ENCODE assay signal across 8 cellular contexts in genomic region chr20:44746367-44747165, GRCh38. TPM values are rescaled to one million over a fixed set of nuclear protein-coding genes. Genes with fewer than 3 reads are reported as not detected.
A peak's percentile ranks its signal among the peaks of the same experiment; 100 is the strongest.
DNase-seq lines count a peak whose midpoint lies in the region; ATAC-seq, FAIRE-seq and TF ChIP-seq lines count a peak whose summit lies in the region.

No MANE protein-coding gene starts in this region.

- POLR2A ChIA-PET in PC-3 (lab: Charles Lee; ENCODE audit: unreplicated experiment): interaction anchor here (0.6 kb wide), 2 partner anchors 139 to 142 kb away, joined by 3 to 5 read pairs; no protein-coding TSS in a partner anchor

- H4K20me1 ChIP-seq in PC-3 (ENCODE audit: low read length) (0 out of 2 replicates have a peak, but pooled peaks cover 3% of the 10 kb centered on the region), fibroblast of lung (ENCODE audit: control insufficient read depth, extremely low read depth, insufficient read depth, low read length) (no peaks in the 10 kb centered on the region)

- TSS peak; percentile 51 for BruUV-seq in PC-3 (replicated peaks; lab: Mats Ljungman, UMichigan)

- peaks cover 3% of the 10 kb centered on the region; the same call in 1 of the 2 replicates for H3K27me3 ChIP-seq in PC-3 (ENCODE audit: low read length)
- H3K27me3 ChIP-seq in fibroblast of lung (ENCODE audit: control insufficient read depth, insufficient read depth, low read length): peaks cover 60% of the 10 kb centered on the region
- H3K27me3 ChIP-seq in small intestine (ENCODE audit: control insufficient read depth in 2 of 2, insufficient read depth in 2 of 2, low read length in 2 of 2): peaks cover 0 to 11% of the 10 kb centered on the region in 2 donors

- H2AFZ ChIP-seq in PC-3 (ENCODE audit: low read length) (peak overlapping the region; percentile 93), fibroblast of lung (ENCODE audit: low read length) (no peak overlapping the region)

- H3F3A ChIP-seq in PC-3 (ENCODE audit: low read length, unreplicated experiment): no peaks in the 10 kb centered on the region

- H3K9ac ChIP-seq in PC-3 (ENCODE audit: low read length): peak overlapping the region; percentile 47
- no peak overlapping the region for H3K9ac ChIP-seq in fibroblast of lung (ENCODE audit: insufficient read depth, low read length)

- CTCF ChIA-PET in PC-3 (lab: Charles Lee): interaction anchor here (0.6 to 1.8 kb wide), 4 partner anchors 13 to 185 kb away, joined by 3 to 13 read pairs (median 4); no protein-coding TSS in a partner anchor

- DNase-seq in DMS153 (lab: John Stamatoyannopoulos, UW) (peak; percentile 78), DMS153 treated with DMSO at 0.1 percent for 48 hours (lab: John Stamatoyannopoulos, UW; ENCODE audit: unreplicated experiment) (no peak), PC-3 (no peak), fibroblast of lung (ENCODE audit: low read depth in 2 of 2) (no peak), small intestine (peak; percentile 43), KG1 (lab: John Stamatoyannopoulos, UW) (no peak)

- no peaks in the 10 kb centered on the region for H3K36me3 ChIP-seq in PC-3 (ENCODE audit: low read depth, low read length)
- H3K36me3 ChIP-seq in fibroblast of lung (ENCODE audit: control insufficient read depth, insufficient read depth, low read length): no peaks in the 10 kb centered on the region
- H3K36me3 ChIP-seq in small intestine (ENCODE audit: control insufficient read depth in 2 of 2, insufficient read depth in 2 of 2, low read length in 2 of 2): no peaks in the 10 kb centered on the region

- no peaks in the 10 kb centered on the region for H3K9me2 ChIP-seq in PC-3 (replicated peaks; ENCODE audit: low read length)

- no peak overlapping the region for H3K27ac ChIP-seq in PC-3 (ENCODE audit: low read length)
- H3K27ac ChIP-seq in fibroblast of lung (ENCODE audit: insufficient read depth, low read length): no peak overlapping the region
- peak overlapping the region in 1 of 2 donors; percentile 8 for H3K27ac ChIP-seq in small intestine (ENCODE audit: low read depth in 1 of 2, low read length in 1 of 2)

- peaks cover 26% of the 10 kb centered on the region for H3K4me1 ChIP-seq in PC-3 (ENCODE audit: insufficient read depth, low read length)
- peaks cover 3% of the 10 kb centered on the region for H3K4me1 ChIP-seq in fibroblast of lung (ENCODE audit: control insufficient read depth, extremely low read depth, insufficient read depth, low read length)
- H3K4me1 ChIP-seq in small intestine (ENCODE audit: control insufficient read depth in 2 of 2, insufficient read depth in 1 of 2, low read depth in 1 of 2, low read length in 1 of 2): no peaks in the 10 kb centered on the region

- TF ChIP-seq CTCF in PC-3 (conservative IDR thresholded peaks at IDR 0.05; ENCODE audit: low read depth, low read length): no peak
- no peak for TF ChIP-seq CTCF in fibroblast of lung (conservative IDR thresholded peaks at IDR 0.05 in 1 of 2, IDR thresholded peaks at IDR 0.05 in 1 of 2; ENCODE audit: low read depth in 1 of 2, low read length in 2 of 2)

- H3K9me3 ChIP-seq in PC-3 (ENCODE audit: low read length): no peaks in the 10 kb centered on the region
- no peaks in the 10 kb centered on the region for H3K9me3 ChIP-seq in fibroblast of lung (ENCODE audit: control insufficient read depth, insufficient read depth, low read depth, low read length)
- no peaks in the 10 kb centered on the region for H3K9me3 ChIP-seq in small intestine (ENCODE audit: control insufficient read depth, low read depth)

- 14 to 26% (median 15%) methylated on average over 12 of the region's 12 CpGs for WGBS in small intestine, 3 donors

- intact Hi-C loops in PC-3 (cut with micrococcal nuclease): loop anchor here (1.0 kb wide), 1 partner anchor 121 kb away; no protein-coding TSS in a partner anchor

- H3K4me3 ChIP-seq in PC-3 (ENCODE audit: low read length): peak overlapping the region; percentile 70
- H3K4me3 ChIP-seq in fibroblast of lung (replicated peaks in 1 of 4; ENCODE audit: control extremely low read depth in 1 of 4, insufficient read depth in 1 of 4, low read depth in 3 of 4, low read length in 4 of 4): peak overlapping the region; percentile 19 to 56 (median 34)
- no peak overlapping the region for H3K4me3 ChIP-seq in small intestine (ENCODE audit: low read depth in 1 of 2, low read length in 2 of 2)

- H3K79me2 ChIP-seq in PC-3 (ENCODE audit: low read length) (no peaks in the 10 kb centered on the region), fibroblast of lung (ENCODE audit: control insufficient read depth, insufficient read depth, low read length) (no peaks in the 10 kb centered on the region)

- ATAC-seq in PC-3 (no peak), GM18867 (IDR thresholded peaks at IDR 0.05; ENCODE audit: unreplicated experiment) (no peak), GM21390 (IDR thresholded peaks at IDR 0.05; ENCODE audit: unreplicated experiment) (no peak)

- H3K4me2 ChIP-seq in PC-3 (ENCODE audit: low read length) (peak overlapping the region; percentile 92), fibroblast of lung (ENCODE audit: extremely low read depth, insufficient read depth, low read length) (peak overlapping the region; percentile 58)

- FAIRE-seq in small intestine (lab: Jason Lieb, UNC): no peak

RNA-seq across cellular contexts. Expression of gene KCNK15, which starts 0.9 kb away (rescaled TPM):
- total RNA-seq in PC-3 (2014; rRNA removed) (2.8 and 3.0 TPM in 2 replicates), fibroblast of lung (1.8 and 4.1 TPM in 2 replicates)
- polyA plus RNA-seq in fibroblast of lung (0.03 and 2.2 TPM in 2 replicates), small intestine (under 1 TPM in 1 of 3 donors, not detected in 2; 0.67 TPM)
- 0.10 and 2.6 TPM in 2 replicates for polyA plus RNA-seq in fibroblast of lung (2012)
- polyA minus RNA-seq in fibroblast of lung (ENCODE audit: low replicate concordance): 1.9 TPM in 1 of 2 replicates, not detected in the other

RNA-seq across cellular contexts. Expression of gene CCN5, which starts 31.4 kb away (rescaled TPM):
- total RNA-seq in PC-3 (2014; rRNA removed): 0.26 TPM in 1 of 2 replicates, not detected in the other
- total RNA-seq in fibroblast of lung: 21.1 and 31.4 TPM in 2 replicates
- 1.6 and 122 TPM in 2 replicates for polyA plus RNA-seq in fibroblast of lung
- polyA plus RNA-seq in fibroblast of lung (2012): 2.8 and 173 TPM in 2 replicates
- polyA minus RNA-seq in fibroblast of lung (ENCODE audit: low replicate concordance): 84.6 TPM in 1 of 2 replicates, not detected in the other
- 1 to 10 TPM in 2 of 3 donors, not detected in 1; 1.9 to 2.2 TPM for polyA plus RNA-seq in small intestine

Comparison
In these comparisons a context has a peak if more than half of its experiments do, and no peak if none do; other contexts are left out.
1. DNase-seq: peak in DMS153 (single experiment) and small intestine (single experiment); none in DMS153 treated with DMSO at 0.1 percent for 48 hours (single experiment), PC-3 (single experiment), fibroblast of lung (0 of 2) and KG1 (single experiment).
2. H3K4me3 ChIP-seq: peak in PC-3 (single experiment) and fibroblast of lung (4 of 4); none in small intestine (0 of 2).
3. RNA of gene CCN5, which starts 31.4 kb away (total RNA-seq): 21.1 to 31.4 TPM in fibroblast of lung; 0.26 TPM in PC-3; every median in the first group is over 10 times any median in the second.